In genomic region chr1:215568287-215568692, GRCh38 we compare ENCODE assay signal across 8 cellular contexts. TPM values are rescaled to one million over a fixed set of nuclear protein-coding genes. Genes with fewer than 3 reads are reported as not detected.
A peak's percentile ranks its signal among the peaks of the same experiment; 100 is the strongest.
DNase-seq lines count a peak whose midpoint lies in the region; ATAC-seq and TF ChIP-seq lines count a peak whose summit lies in the region.

No MANE protein-coding gene starts in this region.

- H3K27ac ChIP-seq in esophagus (ENCODE audit: low read depth in 2 of 2, low read length in 1 of 2) (peak overlapping the region; percentile 91 to 98), muscle layer of colon (ENCODE audit: low read depth, low read length) (peak overlapping the region; percentile 97)

- H3K27ac Mint-ChIP-seq in CD14-positive monocyte (peak overlapping the region in 3 of 7 donors; percentile 38 to 79 (median 46)), T-cell (peak overlapping the region in 1 of 2 donors; percentile 39)

- H3K9ac ChIP-seq in muscle layer of colon (ENCODE audit: low read length): peak overlapping the region; percentile 73

- WGBS in esophagus, 2 donors: 3 to 8% methylated on average over 4 to 5 of the region's 5 CpGs

- ATAC-seq in GM21825 (IDR thresholded peaks at IDR 0.05; ENCODE audit: unreplicated experiment) (peak; percentile 4), T-cell (replicated peaks in 1 of 4) (no peak), GM18517 (IDR thresholded peaks at IDR 0.05; ENCODE audit: unreplicated experiment) (no peak)

- CTCF ChIA-PET in T-cell (lab: Charles Lee): no interaction called here
- CTCF ChIA-PET in HEK293T (lab: Yijun Ruan, JAX): no interaction called here

- H3K4me1 ChIP-seq in esophagus (ENCODE audit: control insufficient read depth in 2 of 2, insufficient read depth in 2 of 2, low read length in 1 of 2) (peaks cover 0 to 4% of the 10 kb centered on the region in 2 donors), muscle layer of colon (ENCODE audit: insufficient read depth, low read length) (peaks cover 48% of the 10 kb centered on the region)

- H3K36me3 ChIP-seq in esophagus (ENCODE audit: control insufficient read depth in 2 of 2, insufficient read depth in 2 of 2, low read length in 1 of 2) (no peaks in the 10 kb centered on the region), muscle layer of colon (ENCODE audit: insufficient read depth, low read length) (no peaks in the 10 kb centered on the region)

- H3K4me3 Mint-ChIP-seq in CD14-positive monocyte (peak overlapping the region; percentile 98 to 99), T-cell (peak overlapping the region; percentile 86 to 97 (median 86))

- H3K9me3 ChIP-seq in esophagus (ENCODE audit: control insufficient read depth in 2 of 2, insufficient read depth in 1 of 2, low read depth in 1 of 2, low read length in 1 of 2) (no peaks in the 10 kb centered on the region), muscle layer of colon (ENCODE audit: low read length) (no peaks in the 10 kb centered on the region)

- H3K4me1 Mint-ChIP-seq in CD14-positive monocyte (peaks cover 38% of the 10 kb centered on the region), T-cell (peaks cover 19 to 36% (median 24%) of the 10 kb centered on the region in 3 donors)

- H3K36me3 Mint-ChIP-seq in CD14-positive monocyte: no peaks in the 10 kb centered on the region
- no peaks in the 10 kb centered on the region for H3K36me3 Mint-ChIP-seq in T-cell

- no peaks in the 10 kb centered on the region for H3K27me3 ChIP-seq in esophagus (ENCODE audit: control insufficient read depth in 1 of 2, insufficient read depth in 2 of 2, low read length in 2 of 2)
- no peaks in the 10 kb centered on the region for H3K27me3 ChIP-seq in muscle layer of colon (ENCODE audit: control insufficient read depth in 1 of 2, insufficient read depth in 2 of 2, low read length in 2 of 2)

- H3K9me3 Mint-ChIP-seq in CD14-positive monocyte (no peaks in the 10 kb centered on the region), T-cell (no peaks in the 10 kb centered on the region)

- peak overlapping the region; percentile 90 to 98 for H3K4me3 ChIP-seq in esophagus (ENCODE audit: low read depth in 1 of 2, low read length in 2 of 2)
- peak overlapping the region; percentile 83 to 88 for H3K4me3 ChIP-seq in muscle layer of colon (ENCODE audit: low read depth in 1 of 2, low read length in 2 of 2)

- intact Hi-C loops in CD14-positive monocyte (cut with micrococcal nuclease): no loop called here

- TF ChIP-seq CTCF in CD14-positive monocyte (IDR thresholded peaks at IDR 0.05): no peak

- POLR2A ChIA-PET in T-cell (lab: Charles Lee): no interaction called here
- POLR2A ChIA-PET in HEK293T (lab: Yijun Ruan, JAX): interaction anchor here (0.6 to 1.7 kb wide), 4 partner anchors 11 to 1307 kb away, joined by 3 to 11 read pairs (median 3); no protein-coding TSS in a partner anchor

- DNase-seq in CD14-positive monocyte (ENCODE audit: low spot score): no peak
- DNase-seq in T-cell: no peak
- DNase-seq in HEK293T (ENCODE audit: extremely low spot score): no peak
- DNase-seq in mesenteric fat pad (ENCODE audit: low spot score): no peak

- H3K27me3 Mint-ChIP-seq in CD14-positive monocyte (ENCODE audit: low read depth in 3 of 3): peaks cover 0 to 2% (median 0%) of the 10 kb centered on the region in 3 donors
- peaks cover 3 to 20% of the 10 kb centered on the region in 2 donors for H3K27me3 Mint-ChIP-seq in T-cell

TF ChIP-seq in HEK293T, 16 proteins besides CTCF, POLR2A, EP300 and RAD21:
- no peak for TF ChIP-seq L3MBTL2 (conservative IDR thresholded peaks at IDR 0.05)
- no peak for TF ChIP-seq SUZ12 (IDR thresholded peaks at IDR 0.05)
- TF ChIP-seq HDGF (IDR thresholded peaks at IDR 0.05; ENCODE audit: borderline replicate concordance): no peak

RNA-seq across cellular contexts. Expression of gene KCTD3, which starts 1.2 kb away (rescaled TPM):
- polyA plus RNA-seq in CD14-positive monocyte: 1 to 10 TPM; 5.9 to 8.7 TPM
- 1 to 10 TPM; 1.9 to 4.2 (median 3.6) TPM for total RNA-seq in T-cell
- 10 to 100 TPM; 29.6 to 60.0 TPM for polyA plus RNA-seq in esophagus
- 40.3 TPM for total RNA-seq in mesenteric fat pad
